ENCODE assay signal across 22 cellular contexts in the genomic region with DNA sequence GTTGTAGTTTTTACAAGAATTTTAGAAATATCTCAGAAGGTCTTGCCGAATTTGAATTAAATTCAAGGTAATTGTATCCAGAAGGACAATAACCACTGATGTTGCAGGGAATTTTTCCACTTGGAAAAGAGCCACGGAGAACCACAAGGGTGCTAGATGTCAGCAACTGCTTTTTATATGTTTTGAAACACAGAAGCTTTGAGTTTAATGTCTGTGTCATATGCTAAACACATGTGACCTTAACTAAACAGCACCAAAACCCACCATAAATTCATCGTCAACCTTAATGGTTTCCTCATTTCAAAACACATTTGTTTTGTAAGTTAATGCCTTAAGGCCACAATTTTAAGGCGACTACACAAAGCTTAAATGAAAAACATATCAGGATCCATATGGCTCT.
DNase-seq lines count a peak whose midpoint lies in the region; FAIRE-seq and TF ChIP-seq lines count a peak whose summit lies in the region.
"Had no signal": no experiment of that assay in that cellular context is flagged by ENCODE, and none has a peak within 500 bp of the region (broad histone marks: within the 10 kb centered on the region; RNA-seq: fewer than 3 reads in every experiment).

No MANE protein-coding gene starts in this region.

- H3K4me3 ChIP-seq in fibroblast of lung (replicated peaks in 1 of 4; ENCODE audit: control extremely low read depth in 1 of 4, insufficient read depth in 1 of 4, low read depth in 3 of 4, low read length in 4 of 4) (no peak overlapping the region), skeletal muscle cell (ENCODE audit: low read depth, low read length) (no peak overlapping the region), HAP-1 (no peak overlapping the region), stomach (no peak overlapping the region)
- H3K4me3 ChIP-seq: right atrium auricular region, suprapubic skin had no signal

- H3K36me3 ChIP-seq in fibroblast of lung (ENCODE audit: control insufficient read depth, insufficient read depth, low read length) (no peaks in the 10 kb centered on the region), HAP-1 (replicated peaks) (no peaks in the 10 kb centered on the region), stomach (no peaks in the 10 kb centered on the region)
- H3K36me3 ChIP-seq: right atrium auricular region, suprapubic skin had no signal

- H4K20me1 ChIP-seq in fibroblast of lung (ENCODE audit: control insufficient read depth, extremely low read depth, insufficient read depth, low read length): no peaks in the 10 kb centered on the region

- H3K9me3 ChIP-seq in fibroblast of lung (ENCODE audit: control insufficient read depth, insufficient read depth, low read depth, low read length): no peaks in the 10 kb centered on the region
- H3K9me3 ChIP-seq in HAP-1: no peaks in the 10 kb centered on the region
- no peaks in the 10 kb centered on the region for H3K9me3 ChIP-seq in stomach
- H3K9me3 ChIP-seq: right atrium auricular region, suprapubic skin had no signal

- H3K79me2 ChIP-seq in fibroblast of lung (ENCODE audit: control insufficient read depth, insufficient read depth, low read length): no peaks in the 10 kb centered on the region

- H3K27ac ChIP-seq in fibroblast of lung (ENCODE audit: insufficient read depth, low read length) (no peak overlapping the region), stomach (no peak overlapping the region)
- H3K27ac ChIP-seq: epithelial cell of prostate, HL-60, KMS-11, right atrium auricular region, suprapubic skin had no signal

- WGBS in stomach, 5 donors: 70 to 79% (median 72%) methylated on average over 4 of the region's 4 CpGs

- H2AFZ ChIP-seq in fibroblast of lung (ENCODE audit: low read length): no peak overlapping the region

- no peaks in the 10 kb centered on the region for H3K27me3 ChIP-seq in fibroblast of lung (ENCODE audit: control insufficient read depth, insufficient read depth, low read length)
- H3K27me3 ChIP-seq in HAP-1 (ENCODE audit: low read depth): peaks cover 25% of the 10 kb centered on the region
- no peaks in the 10 kb centered on the region for H3K27me3 ChIP-seq in stomach
- H3K27me3 ChIP-seq: right atrium auricular region, suprapubic skin had no signal

- TF ChIP-seq POLR2A in stomach (IDR thresholded peaks at IDR 0.05): no peak

- no peak for TF ChIP-seq CTCF in fibroblast of lung (conservative IDR thresholded peaks at IDR 0.05 in 1 of 2, IDR thresholded peaks at IDR 0.05 in 1 of 2; ENCODE audit: low read depth in 1 of 2, low read length in 2 of 2)
- no peak for TF ChIP-seq CTCF in stomach (IDR thresholded peaks at IDR 0.05)

- H3K4me2 ChIP-seq in fibroblast of lung (ENCODE audit: extremely low read depth, insufficient read depth, low read length): no peak overlapping the region
- H3K4me2 ChIP-seq: KMS-11 had no signal

- intact Hi-C loops in stomach (cut with DNase I; ENCODE audit: low total_unique reads): no loop called here

- H3K4me1 ChIP-seq in fibroblast of lung (ENCODE audit: control insufficient read depth, extremely low read depth, insufficient read depth, low read length): peaks cover 2% of the 10 kb centered on the region
- H3K4me1 ChIP-seq in HAP-1: no peaks in the 10 kb centered on the region; the same call in 1 of the 2 replicates
- peaks cover 0 to 26% (median 12%) of the 10 kb centered on the region in 4 donors for H3K4me1 ChIP-seq in stomach

- FAIRE-seq in HTR-8/SVneo (lab: Jason Lieb, UNC): no peak
- FAIRE-seq: colon had no signal

- in situ Hi-C loops in HAP-1 (cut with MboI; ENCODE audit: low sequenced_read_pairs): loop anchor here (10.0 kb wide), 2 partner anchors 336 to 786 kb away; no protein-coding TSS in a partner anchor

- DNase-seq in EH (ENCODE audit: low read depth) (peak; percentile 87), M059J (ENCODE audit: low read depth) (peak; percentile 60), fibroblast of lung (ENCODE audit: low read depth in 2 of 2) (peak; percentile 59 to 69), skeletal muscle cell (ENCODE audit: low read depth) (peak; percentile 88), HAP-1 (ENCODE audit: low spot score in 2 of 2) (no peak), HTR-8/SVneo (ENCODE audit: insufficient read length, low spot score) (no peak), NCI-H2171 treated with DMSO at 0.1 percent for 48 hours (lab: John Stamatoyannopoulos, UW) (no peak), stomach (no peak)
- DNase-seq: amniotic stem cell; C1 segment of cervical spinal cord; hippocampal formation; NCI-H1105 treated with DMSO at 0.1 percent for 48 hours; NCI-H345; Right ventricle myocardium superior; stimulated activated CD4-positive, alpha-beta T cell treated with anti-CD3 and anti-CD28 coated beads, Interleukin-1b, Interleukin-23, amount 100 ng/mL, for 48 hours; T-helper 9 cell had no signal

- no peak for TF ChIP-seq EP300 in stomach (IDR thresholded peaks at IDR 0.05)

- H3K9ac ChIP-seq in fibroblast of lung (ENCODE audit: insufficient read depth, low read length): no peak overlapping the region
- H3K9ac ChIP-seq: KMS-11 had no signal

Comparison
In these comparisons a context has a peak if more than half of its experiments do, and no peak if none do; other contexts are left out.
1. DNase-seq: peak in EH (single experiment), M059J (single experiment), fibroblast of lung (2 of 2) and skeletal muscle cell (single experiment); none in HAP-1 (0 of 2), HTR-8/SVneo (single experiment), NCI-H2171 treated with DMSO at 0.1 percent for 48 hours (single experiment) and stomach (single experiment).